In the genomic region with DNA sequence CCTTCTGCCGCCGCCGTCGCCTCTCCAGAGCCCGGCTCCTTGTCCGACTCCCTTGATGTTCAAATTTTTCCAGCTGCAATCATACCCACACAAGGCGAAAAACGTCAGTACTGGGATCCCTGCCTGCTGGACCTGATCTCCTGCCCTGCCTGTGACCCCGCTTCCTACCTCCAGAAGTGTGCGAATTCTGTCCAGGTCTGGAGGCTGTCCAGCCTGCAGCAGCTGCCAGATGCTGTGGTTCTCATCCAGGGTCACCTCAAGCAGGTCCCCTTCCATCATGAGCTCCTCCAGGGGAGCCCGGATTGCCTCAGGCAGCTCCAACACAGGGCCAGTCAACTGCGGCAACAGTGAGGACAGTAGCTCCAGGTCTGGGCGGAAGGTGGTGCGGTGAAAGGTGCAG, we compare ENCODE assay signal across 27 cellular contexts. TPM values are rescaled to one million over a fixed set of nuclear protein-coding genes. Genes with fewer than 3 reads are reported as not detected.
"Had no signal": no experiment of that assay in that cellular context is flagged by ENCODE, and none has a peak within 500 bp of the region (broad histone marks: within the 10 kb centered on the region; RNA-seq: fewer than 3 reads in every experiment).

No MANE protein-coding gene starts in this region.

- H3K36me3 ChIP-seq: right lobe of liver, uterus had no signal

- H3K4me1 Mint-ChIP-seq: nephron; neural crest cell; stimulated activated memory B cell treated with anti-CD40 and anti-IgM and Interleukin-4, amounts not matched to agents 10 μg/mL and 1 μg/mL and 100 μg/mL, for 72 hours; stimulated activated naive CD8-positive, alpha-beta T cell treated with anti-CD3 and anti-CD28 coated beads, Interleukin-15, amount 100 ng/mL, for 72 hours had no signal

- H3K4me1 ChIP-seq: lower lobe of right lung, parathyroid adenoma, psoas muscle, right lobe of liver, tibial nerve, uterus had no signal

- DNase-seq: hippocampal formation; kidney glomerular epithelial cell; left colon; lower lobe of right lung; mammary epithelial cell; mesenchymal stem cell; naive thymus-derived CD8-positive, alpha-beta T cell; nucleus accumbens; psoas muscle; stimulated activated CD4-positive, alpha-beta T cell treated with anti-CD3 and anti-CD28 coated beads, Interleukin-1b, Interleukin-23, amount 100 ng/mL, for 48 hours; stimulated activated CD4-positive, alpha-beta T cell treated with anti-CD3 and anti-CD28 coated beads, Interleukin-2, amount 100 ng/mL, for 48 hours; stimulated activated CD4-positive, alpha-beta T cell treated with anti-CD3 and anti-CD28 coated beads, Interleukin-4, amount 100 ng/mL, for 4 hours; stimulated activated CD8-positive, alpha-beta memory T cell treated with anti-CD3 and anti-CD28 coated beads, Interleukin-4, amount 100 ng/mL, for 48 hours; stimulated activated naive CD4-positive, alpha-beta T cell treated with Interleukin-2 at 50 U/mL for 16 hours; stimulated activated naive CD8-positive, alpha-beta T cell treated with anti-CD3 and anti-CD28 coated beads, Interleukin-15, amount 100 ng/mL, for 72 hours; substantia nigra; uterus had no signal

- H3K27me3 Mint-ChIP-seq: naive thymus-derived CD8-positive, alpha-beta T cell; stimulated activated memory B cell treated with anti-CD40 and anti-IgM and Interleukin-4, amounts not matched to agents 10 μg/mL and 1 μg/mL and 100 μg/mL, for 72 hours; stimulated activated naive CD8-positive, alpha-beta T cell treated with anti-CD3 and anti-CD28 coated beads, Interleukin-15, amount 100 ng/mL, for 72 hours; type B pancreatic cell had no signal

- H3K4me3 Mint-ChIP-seq: naive thymus-derived CD8-positive, alpha-beta T cell; nephron; neural crest cell; stimulated activated memory B cell treated with anti-CD40 and anti-IgM and Interleukin-4, amounts not matched to agents 10 μg/mL and 1 μg/mL and 100 μg/mL, for 72 hours; stimulated activated naive CD8-positive, alpha-beta T cell treated with anti-CD3 and anti-CD28 coated beads, Interleukin-15, amount 100 ng/mL, for 72 hours; type B pancreatic cell had no signal

- H3K9me3 Mint-ChIP-seq: naive thymus-derived CD8-positive, alpha-beta T cell; nephron; neural crest cell; type B pancreatic cell had no signal

- ATAC-seq: left colon; lower lobe of right lung; naive thymus-derived CD8-positive, alpha-beta T cell; psoas muscle; right lobe of liver; stimulated activated memory B cell treated with anti-CD40 and anti-IgM and Interleukin-4, amounts not matched to agents 10 μg/mL and 1 μg/mL and 100 μg/mL, for 72 hours; stimulated activated naive CD8-positive, alpha-beta T cell treated with anti-CD3 and anti-CD28 coated beads, Interleukin-15, amount 100 ng/mL, for 72 hours had no signal

- H3K27ac Mint-ChIP-seq: nephron; stimulated activated memory B cell treated with anti-CD40 and anti-IgM and Interleukin-4, amounts not matched to agents 10 μg/mL and 1 μg/mL and 100 μg/mL, for 72 hours; type B pancreatic cell had no signal

- H3K36me3 Mint-ChIP-seq: type B pancreatic cell had no signal

- H3K27me3 ChIP-seq: right lobe of liver, tibial nerve, uterus had no signal

- H3K9me3 ChIP-seq: lower lobe of right lung, psoas muscle, right lobe of liver, tibial nerve, uterus had no signal

- H3K4me3 ChIP-seq: lower lobe of right lung, psoas muscle, right lobe of liver, smooth muscle cell, tibial nerve, uterus had no signal

- H3K27ac ChIP-seq: lower lobe of right lung, parathyroid adenoma, psoas muscle, right lobe of liver, tibial nerve, uterus had no signal

RNA-seq across cellular contexts. Expression of a gene that starts 38.3 kb away (rescaled TPM):
- total RNA-seq: left colon, mammary epithelial cell, neural crest cell, posterior vena cava, psoas muscle, smooth muscle cell, ureter, uterus had no signal
